Comparison of ENCODE assay signal across 13 cellular contexts in genomic region chr1:200889571-200889970, GRCh38. TPM values are rescaled to one million over a fixed set of nuclear protein-coding genes. Genes with fewer than 3 reads are reported as not detected.
DNase-seq lines count a peak whose midpoint lies in the region; ATAC-seq, FAIRE-seq and TF ChIP-seq lines count a peak whose summit lies in the region.
"Had no signal": no experiment of that assay in that cellular context is flagged by ENCODE, and none has a peak within 500 bp of the region (broad histone marks: within the 10 kb centered on the region; RNA-seq: fewer than 3 reads in every experiment).

No MANE protein-coding gene starts in this region.

- no TSS peak for BruUV-seq in PC-3 (replicated peaks; lab: Mats Ljungman, UMichigan)

- H4K20me1 ChIP-seq in PC-3 (ENCODE audit: low read length) = no peaks in the 10 kb centered on the region

- ATAC-seq in PC-3 = no peak
- peak; percentile 44 for ATAC-seq in esophagus mucosa
- ATAC-seq: psoas muscle had no signal

- CTCF ChIA-PET in PC-3 (lab: Charles Lee) = interaction anchor here (0.6 kb wide), 1 partner anchor 136 kb away, joined by 3 read pairs; no protein-coding TSS in a partner anchor

- POLR2A ChIA-PET in PC-3 (lab: Charles Lee; ENCODE audit: unreplicated experiment) = no interaction called here

- no peaks in the 10 kb centered on the region for H3K36me3 ChIP-seq in PC-3 (ENCODE audit: low read depth, low read length)
- no peaks in the 10 kb centered on the region for H3K36me3 ChIP-seq in H7 (replicated peaks; ENCODE audit: control insufficient read depth, insufficient read depth, low read length)
- H3K36me3 ChIP-seq: suprapubic skin had no signal

- H3K9ac ChIP-seq in PC-3 (ENCODE audit: low read length) = no peak overlapping the region

- intact Hi-C loops in PC-3 (cut with micrococcal nuclease) = no loop called here

- FAIRE-seq in frontal cortex (lab: Jason Lieb, UNC) = no peak

- H3K27me3 ChIP-seq in PC-3 (ENCODE audit: low read length) (no peaks in the 10 kb centered on the region), H7 (ENCODE audit: control insufficient read depth, insufficient read depth, low read length) (0 out of 2 replicates have a peak, but pooled peaks cover 1% of the 10 kb centered on the region)

- no peaks in the 10 kb centered on the region for H3K9me2 ChIP-seq in PC-3 (replicated peaks; ENCODE audit: low read length)

- peaks cover 47% of the 10 kb centered on the region for H3K4me1 ChIP-seq in PC-3 (ENCODE audit: insufficient read depth, low read length)

- H3K4me3 ChIP-seq in PC-3 (ENCODE audit: low read length) = no peak overlapping the region
- H3K4me3 ChIP-seq in H7 (ENCODE audit: insufficient read depth, low read depth, low read length) = no peak overlapping the region
- H3K4me3 ChIP-seq: psoas muscle, suprapubic skin had no signal

- no peak overlapping the region for H3K4me2 ChIP-seq in PC-3 (ENCODE audit: low read length)

- no peaks in the 10 kb centered on the region for H3K9me3 ChIP-seq in PC-3 (ENCODE audit: low read length)
- H3K9me3 ChIP-seq: psoas muscle, suprapubic skin had no signal

- H3K27ac ChIP-seq in PC-3 (ENCODE audit: low read length) = no peak overlapping the region
- H3K27ac ChIP-seq: psoas muscle, suprapubic skin had no signal

- H3K79me2 ChIP-seq in PC-3 (ENCODE audit: low read length) = peaks cover 39% of the 10 kb centered on the region

- no peak overlapping the region for H2AFZ ChIP-seq in PC-3 (ENCODE audit: low read length)

- DNase-seq in stimulated activated naive CD4-positive, alpha-beta T cell treated with Interleukin-2 at 50 U/mL for 16 hours (lab: John Stamatoyannopoulos, UW) = peak; percentile 11
- no peak for DNase-seq in stimulated activated naive CD4-positive, alpha-beta T cell (lab: John Stamatoyannopoulos, UW)
- DNase-seq in PC-3 = peak; percentile 50
- DNase-seq in frontal cortex (ENCODE audit: low spot score in 2 of 2) = no peak
- no peak for DNase-seq in NCI-H345 (lab: John Stamatoyannopoulos, UW)
- DNase-seq in H7 = no peak
- DNase-seq: Karpas-422, midbrain, NCI-H2107, psoas muscle had no signal

- peaks cover 7% of the 10 kb centered on the region for H3F3A ChIP-seq in PC-3 (ENCODE audit: low read length, unreplicated experiment)

- no peak for TF ChIP-seq CTCF in PC-3 (conservative IDR thresholded peaks at IDR 0.05; ENCODE audit: low read depth, low read length)

RNA-seq across cellular contexts. Expression of gene INAVA, which starts 5.1 kb away (rescaled TPM):
- total RNA-seq in PC-3 (2014; rRNA removed) = 102 and 128 TPM in 2 replicates
- 54.8 TPM for total RNA-seq in esophagus mucosa
- 0.82 TPM for total RNA-seq in frontal cortex
- total RNA-seq in H7 (2014; rRNA removed; shearing (Covaris generic)) = 44.5 and 53.8 TPM in 2 replicates
- total RNA-seq: dermis microvascular lymphatic vessel endothelial cell, psoas muscle had no signal

RNA-seq across cellular contexts. Expression of gene GPR25, which starts 16.8 kb away (rescaled TPM):
- total RNA-seq in PC-3 (2014; rRNA removed) (not detected in 2 replicates), esophagus mucosa (0.32 TPM), frontal cortex (not detected)
- not detected in 2 replicates for total RNA-seq in H7 (2014; rRNA removed; shearing (Covaris generic))
- total RNA-seq: dermis microvascular lymphatic vessel endothelial cell, psoas muscle, suprapubic skin had no signal

Comparison
In these comparisons a context has a peak if more than half of its experiments do, and no peak if none do; other contexts are left out.
1. DNase-seq: peak in stimulated activated naive CD4-positive, alpha-beta T cell treated with Interleukin-2 at 50 U/mL for 16 hours (single experiment) and PC-3 (single experiment); none in stimulated activated naive CD4-positive, alpha-beta T cell (0 of 6), frontal cortex (0 of 2), NCI-H345 (single experiment) and H7 (single experiment).
2. RNA of gene INAVA, which starts 5.1 kb away (total RNA-seq): 102 to 128 TPM in PC-3, 54.8 TPM in esophagus mucosa (single experiment) and 44.5 to 53.8 TPM in H7; 0.82 TPM in frontal cortex (single experiment); every median in the first group is over 10 times any median in the second.